Comparison of ENCODE assay signal across 22 cellular contexts in the genomic region with DNA sequence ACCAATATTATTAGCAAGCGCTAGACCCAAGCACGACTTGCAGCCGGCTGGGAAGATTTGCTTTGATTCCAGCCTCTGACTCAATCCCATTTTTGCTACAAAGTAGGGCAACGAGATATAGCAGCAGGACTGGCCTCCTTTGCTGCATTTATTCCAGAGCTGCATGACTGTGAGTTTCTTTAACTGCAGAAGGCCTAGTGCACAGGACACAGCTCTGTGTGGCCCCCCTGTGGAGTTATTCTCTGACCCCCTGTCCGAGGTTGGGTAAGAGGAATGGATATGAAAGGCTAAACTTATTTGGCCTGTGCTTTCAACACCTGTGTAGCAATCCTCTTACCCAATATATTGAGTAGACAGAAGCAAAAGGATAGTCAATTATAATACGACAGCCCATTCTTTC.
DNase-seq lines count a peak whose midpoint lies in the region; ATAC-seq, FAIRE-seq and TF ChIP-seq lines count a peak whose summit lies in the region.
"Had no signal": no experiment of that assay in that cellular context is flagged by ENCODE, and none has a peak within 500 bp of the region (broad histone marks: within the 10 kb centered on the region; RNA-seq: fewer than 3 reads in every experiment).

No MANE protein-coding gene starts in this region.

- H4K8ac ChIP-seq in H1 (ENCODE audit: extremely low read depth, insufficient read depth, low read length) = no peak overlapping the region

- no peak overlapping the region for H3K18ac ChIP-seq in H1 (ENCODE audit: extremely low read depth, low read length)

- H3K79me2 ChIP-seq in H1 (ENCODE audit: control insufficient read depth in 1 of 2, insufficient read depth in 2 of 2, low read length in 2 of 2) (no peaks in the 10 kb centered on the region), HepG2 (ENCODE audit: insufficient read depth, low read length) (no peaks in the 10 kb centered on the region)

- no peak for TF ChIP-seq RAD21 in H1 (IDR thresholded peaks at IDR 0.05 in 1 of 2, conservative IDR thresholded peaks at IDR 0.05 in 1 of 2; ENCODE audit: low read depth in 2 of 2, low read length in 2 of 2)
- no peak for TF ChIP-seq RAD21 in HepG2 (CRISPR knock-in tag; IDR thresholded peaks at IDR 0.05)

- no peaks in the 10 kb centered on the region for H3K27me3 Mint-ChIP-seq in stimulated activated naive CD8-positive, alpha-beta T cell treated with anti-CD3 and anti-CD28 coated beads, Interleukin-15, amount 100 ng/mL, for 72 hours
- H3K27me3 Mint-ChIP-seq: CD8-positive, alpha-beta memory T cell had no signal

- H3K4me1 Mint-ChIP-seq in stimulated activated naive CD8-positive, alpha-beta T cell treated with anti-CD3 and anti-CD28 coated beads, Interleukin-15, amount 100 ng/mL, for 72 hours = no peaks in the 10 kb centered on the region
- H3K4me1 Mint-ChIP-seq: CD8-positive, alpha-beta memory T cell had no signal

- TF ChIP-seq CTCF in heart left ventricle (IDR thresholded peaks at IDR 0.05) (no peak), right atrium auricular region (IDR thresholded peaks at IDR 0.05) (no peak), H1 (IDR thresholded peaks at IDR 0.05; ENCODE audit: control extremely low read depth in 1 of 3, insufficient read depth in 1 of 3, low read depth in 1 of 3, low read length in 3 of 3) (no peak), HepG2 (CRISPR knock-in tag; IDR thresholded peaks at IDR 0.05) (no peak)

- H4K91ac ChIP-seq in H1 (replicated peaks; ENCODE audit: insufficient read length, low read length) = no peak overlapping the region

- CTCF ChIA-PET in H1 (lab: Charles Lee; ENCODE audit: partially characterized antibody) (interaction anchor here (0.8 to 2.2 kb wide), 2 partner anchors 10 to 37 kb away, joined by 3 to 10 read pairs; no protein-coding TSS in a partner anchor), HepG2 (lab: Yijun Ruan, JAX; ENCODE audit: low intra/inter-chr PET ratio, low total read pairs) (no interaction called here)

- no peak overlapping the region for H3K27ac ChIP-seq in heart left ventricle
- no peak overlapping the region for H3K27ac ChIP-seq in right atrium auricular region
- H3K27ac ChIP-seq in H1 (ENCODE audit: low read depth, low read length) = no peak overlapping the region
- H3K27ac ChIP-seq in HepG2 (ENCODE audit: extremely low read length, insufficient read depth, low read length) = no peak overlapping the region
- H3K27ac ChIP-seq in SJCRH30 = no peak overlapping the region
- H3K27ac ChIP-seq: A549; BLaER1 treated with 17β-estradiol and CSF1 and Interleukin-3, amounts not matched to agents 10 nM and 100 nM had no signal

- TF ChIP-seq EP300 in H1 (IDR thresholded peaks at IDR 0.05; ENCODE audit: borderline replicate concordance in 1 of 2, low read depth in 2 of 2, low read length in 2 of 2) = no peak
- TF ChIP-seq EP300 in HepG2 (IDR thresholded peaks at IDR 0.05; ENCODE audit: low read depth in 2 of 2, low read length in 2 of 2) = no peak
- no peak for TF ChIP-seq EP300 in HepG2 (CRISPR knock-in tag; IDR thresholded peaks at IDR 0.05; ENCODE audit: borderline replicate concordance)

- 0 out of 2 replicates have a peak overlapping the region, but pooled peaks have one; percentile 62 for H2BK20ac ChIP-seq in H1 (ENCODE audit: low read length)

- no TSS peak for BruUV-seq in HepG2 (replicated peaks; lab: Mats Ljungman, UMichigan)

- H3K56ac ChIP-seq in H1 (replicated peaks; ENCODE audit: insufficient read length, low read depth, low read length) = no peak overlapping the region

- no peaks in the 10 kb centered on the region for H3K9me3 Mint-ChIP-seq in stimulated activated naive CD8-positive, alpha-beta T cell treated with anti-CD3 and anti-CD28 coated beads, Interleukin-15, amount 100 ng/mL, for 72 hours

- intact Hi-C loops in heart left ventricle (cut with DNase I) = no loop called here
- intact Hi-C loops in HepG2 (cut with micrococcal nuclease; ENCODE audit: unreplicated experiment) = no loop called here

- no peak overlapping the region for H3K4me3 ChIP-seq in heart left ventricle
- H3K4me3 ChIP-seq in right atrium auricular region = no peak overlapping the region
- no peak overlapping the region for H3K4me3 ChIP-seq in H1 (ENCODE audit: extremely low read depth in 1 of 4, insufficient read depth in 2 of 4, low read depth in 3 of 4, low read length in 4 of 4)
- H3K4me3 ChIP-seq in HepG2 (replicated peaks in 1 of 3; ENCODE audit: insufficient read depth in 1 of 3, low read depth in 2 of 3, low read length in 3 of 3) = no peak overlapping the region
- no peak overlapping the region for H3K4me3 ChIP-seq in SJCRH30
- H3K4me3 ChIP-seq: A549; BLaER1 treated with 17β-estradiol and CSF1 and Interleukin-3, amounts not matched to agents 10 nM and 100 nM had no signal

- H3K23me2 ChIP-seq in H1 (ENCODE audit: low read depth, low read length) = no peaks in the 10 kb centered on the region

- TF ChIP-seq POLR2A in heart left ventricle (IDR thresholded peaks at IDR 0.05) (no peak), H1 (IDR thresholded peaks at IDR 0.05; ENCODE audit: control extremely low read depth in 1 of 2, low read depth in 2 of 2, low read length in 2 of 2) (no peak), HepG2 (IDR thresholded peaks at IDR 0.05; ENCODE audit: insufficient read depth in 1 of 2, low read depth in 2 of 2, low read length in 2 of 2) (no peak)

- DNase-seq in heart left ventricle (no peak), right atrium auricular region (ENCODE audit: low spot score) (no peak), H1 (ENCODE audit: low read depth in 1 of 2, low spot score in 2 of 2) (no peak), HepG2 (ENCODE audit: low spot score) (peak; percentile 35), NOMO-1 treated with DMSO at 0.1 percent for 48 hours (lab: John Stamatoyannopoulos, UW; ENCODE audit: unreplicated experiment) (no peak), SJCRH30 (no peak), amniotic stem cell (lab: John Stamatoyannopoulos, UW) (no peak)
- DNase-seq in stimulated activated naive CD8-positive, alpha-beta T cell treated with anti-CD3 and anti-CD28 coated beads, Interleukin-15, amount 100 ng/mL, for 72 hours = no peak
- DNase-seq: CD8-positive, alpha-beta memory T cell; DMS79 treated with DMSO at 0.1 percent for 48 hours; MV-4-11; NCI-H1417 treated with DMSO at 0.1 percent for 48 hours; NCI-H2029; NCI-H2171; NCI-H446 treated with DMSO at 0.1 percent for 48 hours; NCI-H748 treated with DMSO at 0.1 percent for 48 hours had no signal

- ATAC-seq in heart left ventricle = peak in 3 of 4 donors; percentile 28 to 53 (median 49)
- ATAC-seq in HepG2 = peak; percentile 82
- no peak for ATAC-seq in stimulated activated naive CD8-positive, alpha-beta T cell treated with anti-CD3 and anti-CD28 coated beads, Interleukin-15, amount 100 ng/mL, for 72 hours
- ATAC-seq: A549, HCT116 had no signal

- no peak overlapping the region for H3K14ac ChIP-seq in H1 (ENCODE audit: insufficient read length)

- H2BK5ac ChIP-seq in H1 (ENCODE audit: low read depth, low read length) = no peak overlapping the region

- H4K20me1 ChIP-seq in H1 (replicated peaks in 1 of 2; ENCODE audit: control insufficient read depth in 1 of 2, insufficient read depth in 2 of 2, low read length in 2 of 2) (no peaks in the 10 kb centered on the region), HepG2 (ENCODE audit: insufficient read depth, low read length) (no peaks in the 10 kb centered on the region)
- H4K20me1 ChIP-seq: BLaER1 treated with 17β-estradiol and CSF1 and Interleukin-3, amounts not matched to agents 10 nM and 100 nM had no signal

- H3K4me2 ChIP-seq in H1 (ENCODE audit: insufficient read depth in 1 of 2, low read depth in 2 of 2, low read length in 2 of 2) (0 out of 4 replicates have a peak overlapping the region, but pooled peaks of 1 of the 2 experiments have one; percentile 16), HepG2 (ENCODE audit: low read depth, low read length) (no peak overlapping the region)
- H3K4me2 ChIP-seq: A549; BLaER1 treated with 17β-estradiol and CSF1 and Interleukin-3, amounts not matched to agents 10 nM and 100 nM had no signal

- peaks cover 0 to 14% (median 0%) of the 10 kb centered on the region in 12 donors for H3K4me1 ChIP-seq in heart left ventricle
- H3K4me1 ChIP-seq in right atrium auricular region = no peaks in the 10 kb centered on the region
- peaks cover 0 to 7% (median 3%) of the 10 kb centered on the region in 4 experiments; a peak in 3 of 7 replicates for H3K4me1 ChIP-seq in H1 (replicated peaks in 1 of 4; ENCODE audit: control insufficient read depth in 3 of 4, insufficient read depth in 4 of 4, low read length in 3 of 4)
- no peaks in the 10 kb centered on the region for H3K4me1 ChIP-seq in HepG2 (ENCODE audit: insufficient read depth, low read length)
- H3K4me1 ChIP-seq in SJCRH30 = no peaks in the 10 kb centered on the region
- H3K4me1 ChIP-seq: A549; BLaER1 treated with 17β-estradiol and CSF1 and Interleukin-3, amounts not matched to agents 10 nM and 100 nM had no signal

- H2BK120ac ChIP-seq in H1 (replicated peaks; ENCODE audit: low read depth, low read length) = no peak overlapping the region

- H2AFZ ChIP-seq in H1 (ENCODE audit: low read length) = 0 out of 2 replicates have a peak overlapping the region, but pooled peaks have one; percentile 38
- H2AFZ ChIP-seq in HepG2 (ENCODE audit: low read length) = no peak overlapping the region

- no peak overlapping the region for H3K4ac ChIP-seq in H1 (replicated peaks; ENCODE audit: insufficient read length, low read depth, low read length)

- H3K79me1 ChIP-seq in H1 (ENCODE audit: low read depth, low read length) = no peaks in the 10 kb centered on the region

- in situ Hi-C loops in HepG2 (cut with HindIII; ENCODE audit: extremely low pct_ligation_motif_present, low pct_unique_long_range_greater_than_20kb) = no loop called here

- H2AK5ac ChIP-seq in H1 (ENCODE audit: low read depth, low read length) = no peak overlapping the region

- WGBS in heart left ventricle, 4 donors = 53 to 65% (median 60%) methylated on average over 6 of the region's 6 CpGs
- 80% methylated on average over 6 of the region's 6 CpGs; no CpG with 5 or more reads in 1 of the 2 experiments for WGBS in H1 (ENCODE audit: extremely low coverage in 1 of 2, insufficient coverage in 1 of 2, insufficient read length in 1 of 2, insufficient replicate concordance in 2 of 2, low coverage in 1 of 2, low lambda C conversion rate in 2 of 2, missing lambda C conversion rate in 1 of 2), 2 experiments
- 11% methylated on average over 6 of the region's 6 CpGs for WGBS in HepG2 (ENCODE audit: low lambda C conversion rate)

- H3K9me3 ChIP-seq in heart left ventricle (no peaks in the 10 kb centered on the region), right atrium auricular region (no peaks in the 10 kb centered on the region), H1 (ENCODE audit: insufficient read depth in 2 of 2, low read depth in 1 of 2, low read length in 1 of 2) (no peaks in the 10 kb centered on the region; a peak in 1 of 4 replicates), HepG2 (ENCODE audit: low read length) (no peaks in the 10 kb centered on the region), SJCRH30 (replicated peaks) (no peaks in the 10 kb centered on the region)
- H3K9me3 ChIP-seq: A549; BLaER1 treated with 17β-estradiol and CSF1 and Interleukin-3, amounts not matched to agents 10 nM and 100 nM had no signal

- no peak overlapping the region for H4K5ac ChIP-seq in H1 (ENCODE audit: insufficient read length, low read depth, low read length)

- no peak overlapping the region for H3K23ac ChIP-seq in H1 (ENCODE audit: insufficient read length)

- FAIRE-seq in H1 (lab: Jason Lieb, UNC) (no peak), HepG2 (lab: Jason Lieb, UNC) (no peak)
- FAIRE-seq: A549, D721Med, G401.6, RCC 7860 had no signal

- H3K4me3 Mint-ChIP-seq in stimulated activated naive CD8-positive, alpha-beta T cell treated with anti-CD3 and anti-CD28 coated beads, Interleukin-15, amount 100 ng/mL, for 72 hours = no peak overlapping the region
- H3K4me3 Mint-ChIP-seq: CD8-positive, alpha-beta memory T cell had no signal

- no peaks in the 10 kb centered on the region for H3K36me3 ChIP-seq in heart left ventricle
- H3K36me3 ChIP-seq in right atrium auricular region = no peaks in the 10 kb centered on the region
- H3K36me3 ChIP-seq in H1 (ENCODE audit: control insufficient read depth in 2 of 4, insufficient read depth in 4 of 4, low read length in 3 of 4) = no peaks in the 10 kb centered on the region
- no peaks in the 10 kb centered on the region for H3K36me3 ChIP-seq in HepG2 (replicated peaks in 1 of 2; ENCODE audit: control insufficient read depth in 1 of 2, insufficient read depth in 2 of 2, low read length in 2 of 2)
- no peaks in the 10 kb centered on the region for H3K36me3 ChIP-seq in SJCRH30
- H3K36me3 ChIP-seq: BLaER1 treated with 17β-estradiol and CSF1 and Interleukin-3, amounts not matched to agents 10 nM and 100 nM had no signal

- POLR2A ChIA-PET in H1 (lab: Charles Lee; ENCODE audit: partially characterized antibody) (interaction anchor here (1.7 kb wide), 1 partner anchor 113 kb away, joined by 4 read pairs; no protein-coding TSS in a partner anchor), HepG2 (lab: Yijun Ruan, JAX) (no interaction called here)

- no peak overlapping the region for H3K27ac Mint-ChIP-seq in stimulated activated naive CD8-positive, alpha-beta T cell treated with anti-CD3 and anti-CD28 coated beads, Interleukin-15, amount 100 ng/mL, for 72 hours
- H3K27ac Mint-ChIP-seq: CD8-positive, alpha-beta memory T cell had no signal

- no peak overlapping the region for H2BK15ac ChIP-seq in H1 (ENCODE audit: low read length)

- H2BK12ac ChIP-seq in H1 (ENCODE audit: low read depth, low read length) = no peak overlapping the region

- H3K27me3 ChIP-seq in heart left ventricle = peaks cover 0 to 4% (median 0%) of the 10 kb centered on the region in 9 donors
- no peaks in the 10 kb centered on the region for H3K27me3 ChIP-seq in right atrium auricular region
- H3K27me3 ChIP-seq in H1 (replicated peaks in 1 of 4; ENCODE audit: control insufficient read depth in 3 of 4, extremely low read depth in 1 of 4, insufficient read depth in 3 of 4, low read length in 3 of 4) = no peaks in the 10 kb centered on the region
- H3K27me3 ChIP-seq in HepG2 (ENCODE audit: control insufficient read depth in 1 of 2, insufficient read depth in 2 of 2, low read length in 2 of 2) = no peaks in the 10 kb centered on the region
- no peaks in the 10 kb centered on the region for H3K27me3 ChIP-seq in SJCRH30

- H3K9ac ChIP-seq in H1 (replicated peaks in 1 of 4; ENCODE audit: extremely low read depth in 1 of 4, low read depth in 3 of 4, low read length in 3 of 4) = no peak overlapping the region
- H3K9ac ChIP-seq in HepG2 (ENCODE audit: insufficient read depth, low read depth, low read length) = no peak overlapping the region
- H3K9ac ChIP-seq: BLaER1 treated with 17β-estradiol and CSF1 and Interleukin-3, amounts not matched to agents 10 nM and 100 nM had no signal
